ENCODE assay signal across 13 cellular contexts in genomic region chr3:58323795-58324674, GRCh38. TPM values are rescaled to one million over a fixed set of nuclear protein-coding genes. Genes with fewer than 3 reads are reported as not detected.
DNase-seq lines count a peak whose midpoint lies in the region; ATAC-seq, FAIRE-seq and TF ChIP-seq lines count a peak whose summit lies in the region.
"Had no signal": no experiment of that assay in that cellular context is flagged by ENCODE, and none has a peak within 500 bp of the region (broad histone marks: within the 10 kb centered on the region; RNA-seq: fewer than 3 reads in every experiment).

No MANE protein-coding gene starts in this region.

- H3K4me2 ChIP-seq in OCI-LY1 (ENCODE audit: low read length) (peak overlapping the region; percentile 13; the same call in 1 of the 2 replicates), K562 (ENCODE audit: insufficient read depth, low read length) (no peak overlapping the region)

- 0 out of 2 replicates have a peak, but pooled peaks cover 1% of the 10 kb centered on the region for H3F3A ChIP-seq in OCI-LY1 (ENCODE audit: insufficient read depth, low read length)

- H3K4me3 ChIP-seq in GM12865 (ENCODE audit: low read depth, low read length) (no peak overlapping the region), OCI-LY1 (ENCODE audit: low read depth, low read length, poor library complexity, severe bottlenecking) (no peak overlapping the region), K562 (no peak overlapping the region), upper lobe of left lung (no peak overlapping the region)
- H3K4me3 ChIP-seq: SJCRH30 had no signal

- H3K27ac ChIP-seq in OCI-LY1 (ENCODE audit: low read depth, low read length, poor library complexity, severe bottlenecking) (peak overlapping the region; percentile 87), K562 (ENCODE audit: extremely low read depth, low read depth, low read length) (no peak overlapping the region), upper lobe of left lung (no peak overlapping the region)
- H3K27ac ChIP-seq: SJCRH30, WERI-Rb-1 had no signal

- H3K9me3 ChIP-seq in OCI-LY1 (ENCODE audit: low read length), result no peaks in the 10 kb centered on the region
- no peaks in the 10 kb centered on the region for H3K9me3 ChIP-seq in K562 (replicated peaks; ENCODE audit: control insufficient read depth, insufficient read depth, low read depth, low read length)
- no peaks in the 10 kb centered on the region for H3K9me3 ChIP-seq in upper lobe of left lung
- H3K9me3 ChIP-seq: SJCRH30 had no signal

- WGBS in K562 (ENCODE audit: insufficient coverage, low coverage, missing lambda C conversion rate), result 57% methylated on average over 1 of the region's 1 CpG
- 70 to 91% methylated on average over 1 of the region's 1 CpG for WGBS in upper lobe of left lung, 2 donors

- BruUV-seq in K562 (replicated peaks; lab: Mats Ljungman, UMichigan), result no TSS peak

- peaks cover 54% of the 10 kb centered on the region for H3K4me1 ChIP-seq in OCI-LY1 (ENCODE audit: insufficient read depth, low read length, severe bottlenecking)
- H3K4me1 ChIP-seq in K562 (replicated peaks in 1 of 2; ENCODE audit: control insufficient read depth in 2 of 2, insufficient read depth in 2 of 2, low read length in 2 of 2), result peaks cover 9 to 12% of the 10 kb centered on the region in 2 experiments; a peak in 4 of 5 replicates
- peaks cover 0 to 10% (median 7%) of the 10 kb centered on the region in 4 donors for H3K4me1 ChIP-seq in upper lobe of left lung
- H3K4me1 ChIP-seq: SJCRH30 had no signal

- CTCF ChIA-PET in K562 (lab: Yijun Ruan, JAX; ENCODE audit: low intra/inter-chr PET ratio), result no interaction called here

- in situ Hi-C loops in K562 (cut with MboI), result no loop called here

- H3K27me3 ChIP-seq in OCI-LY1 (ENCODE audit: insufficient read depth, low read length) (no peaks in the 10 kb centered on the region), K562 (ENCODE audit: control insufficient read depth in 2 of 2, insufficient read depth in 2 of 2, low read length in 2 of 2) (no peaks in the 10 kb centered on the region), upper lobe of left lung (no peaks in the 10 kb centered on the region)
- H3K27me3 ChIP-seq: SJCRH30 had no signal

- POLR2A ChIA-PET in K562 (lab: Yijun Ruan, JAX), result interaction anchor here (1.3 to 1.9 kb wide), 2 partner anchors 11 to 18 kb away, joined by 3 to 4 read pairs; partner anchors contain the start of genes HTD2 and RPP14

- no peak for TF ChIP-seq POLR2A in K562 (conservative IDR thresholded peaks at IDR 0.05)
- TF ChIP-seq POLR2A in upper lobe of left lung (IDR thresholded peaks at IDR 0.05), result no peak

- TF ChIP-seq CTCF in GM12865 (IDR thresholded peaks at IDR 0.05; ENCODE audit: insufficient read depth, low read depth, low read length, missing control alignments) (no peak), OCI-LY1 (IDR thresholded peaks at IDR 0.05; ENCODE audit: low read length) (no peak), K562 (IDR thresholded peaks at IDR 0.05 in 2 of 3, conservative IDR thresholded peaks at IDR 0.05 in 1 of 3; ENCODE audit: insufficient read depth in 2 of 3, low read depth in 1 of 3, low read length in 3 of 3) (no peak), omental fat pad (IDR thresholded peaks at IDR 0.05) (no peak), upper lobe of left lung (IDR thresholded peaks at IDR 0.05) (no peak)

- intact Hi-C loops in K562 (cut with micrococcal nuclease), result loop anchor here (5.0 kb wide), 1 partner anchor 208 kb away; no protein-coding TSS in a partner anchor

- no peaks in the 10 kb centered on the region for H3K79me2 ChIP-seq in OCI-LY1 (ENCODE audit: insufficient read depth, low read length)
- H3K79me2 ChIP-seq in K562 (ENCODE audit: control insufficient read depth, insufficient read depth, low read length), result no peaks in the 10 kb centered on the region

- DNase-seq in GM12865 (ENCODE audit: low read depth) (peak; percentile 14), K562 (ENCODE audit: extremely low read depth in 1 of 4, low spot score in 3 of 4) (peak in 1 of 4 experiments; percentile 46), omental fat pad (ENCODE audit: low spot score) (no peak), upper lobe of left lung (no peak), NCI-H446 (lab: John Stamatoyannopoulos, UW) (no peak), NCI-H2081 treated with DMSO at 0.1 percent for 48 hours (lab: John Stamatoyannopoulos, UW) (no peak)
- DNase-seq in NK-92 treated with Interleukin-12 subunit alpha and Interleukin-12 subunit beta, amount 100 ng/mL, for 24 hours (lab: John Stamatoyannopoulos, UW), result no peak
- DNase-seq: effector CD8-positive, alpha-beta T cell; left colon; NCI-H1436; SJCRH30; WERI-Rb-1 had no signal

- no peak for FAIRE-seq in K562 (lab: Jason Lieb, UNC)

- no peak for TF ChIP-seq RAD21 in K562 (CRISPR knock-in tag; conservative IDR thresholded peaks at IDR 0.05 in 1 of 2, IDR thresholded peaks at IDR 0.05 in 1 of 2)

- H4K20me1 ChIP-seq in OCI-LY1 (ENCODE audit: insufficient read depth, low read length) (no peaks in the 10 kb centered on the region), K562 (replicated peaks; ENCODE audit: control insufficient read depth, insufficient read depth, low read length) (no peaks in the 10 kb centered on the region)

- ATAC-seq in K562 (peak; percentile 61), omental fat pad (ENCODE audit: low FRiP score) (peak; percentile 50), upper lobe of left lung (ENCODE audit: low FRiP score in 2 of 2) (no peak)

- TF ChIP-seq EP300 in K562 (IDR thresholded peaks at IDR 0.05; ENCODE audit: low read length) (no peak), upper lobe of left lung (IDR thresholded peaks at IDR 0.05) (no peak)

- no peaks in the 10 kb centered on the region for H3K9me2 ChIP-seq in OCI-LY1 (ENCODE audit: low read depth, low read length)

- peak overlapping the region; percentile 37 for H3K9ac ChIP-seq in OCI-LY1 (ENCODE audit: low read length)
- H3K9ac ChIP-seq in K562 (ENCODE audit: insufficient read depth in 1 of 2, low read depth in 2 of 2, low read length in 2 of 2), result no peak overlapping the region; a peak in 1 of 4 replicates

- H3K36me3 ChIP-seq in OCI-LY1 (ENCODE audit: insufficient read depth, low read length), result peaks cover 5% of the 10 kb centered on the region; the same call in 1 of the 2 replicates
- H3K36me3 ChIP-seq in K562 (ENCODE audit: control insufficient read depth, insufficient read depth, low read length), result peaks cover 12% of the 10 kb centered on the region; the same call in 2 of the 3 replicates
- peaks cover 0 to 13% (median 0%) of the 10 kb centered on the region in 4 donors for H3K36me3 ChIP-seq in upper lobe of left lung
- H3K36me3 ChIP-seq: SJCRH30 had no signal

- no peak overlapping the region for H2AFZ ChIP-seq in OCI-LY1 (ENCODE audit: low read length)
- H2AFZ ChIP-seq in K562 (ENCODE audit: low read depth, low read length), result no peak overlapping the region

- H3K9me1 ChIP-seq in K562 (ENCODE audit: control insufficient read depth, insufficient read depth, low read length), result no peaks in the 10 kb centered on the region

RNA-seq across cellular contexts. Expression of gene PXK, which starts 8.7 kb away (rescaled TPM):
- total RNA-seq in K562 (2011; cell fraction: chromatin; rRNA removed; ENCODE audit: low replicate concordance), result 19.9 and 36.7 TPM in 2 replicates
- total RNA-seq in K562 (2011; cell fraction: nucleolus; rRNA removed), result 8.7 and 14.6 TPM in 2 replicates
- total RNA-seq in K562 (2011; cell fraction: nucleoplasm; rRNA removed), result 18.6 and 35.0 TPM in 2 replicates
- total RNA-seq in K562 (2014; rRNA removed) (11.3 and 12.4 TPM in 2 replicates), K562 (2014; rRNA removed; fragmentation: Illumina TruSeq; extraction: Trizol) (12.9 and 15.3 TPM in 2 replicates), K562 (2015; rRNA removed; fragmentation: Illumina TruSeq; extraction: Trizol) (9.7 and 10.0 TPM in 2 replicates), K562 (2021) (10.8 and 14.0 TPM in 2 replicates), omental fat pad (10 to 100 TPM; 25.3 to 51.2 (median 39.3) TPM), upper lobe of left lung (10 to 100 TPM; 17.6 to 38.8 (median 23.2) TPM)
- polyA plus RNA-seq in K562 (2011; rRNA removed) (10.6 and 11.1 TPM in 2 replicates), K562 (2014; fragmentation: Illumina TruSeq; extraction: Trizol) (15.3 and 19.9 TPM in 2 replicates), K562 (2014; fragmentation: Nextera tagmentation; extraction: Ambion mirVana) (1 to 10 TPM; 3.3 to 4.8 TPM), K562 (2014; rRNA removed) (12.7 and 14.5 TPM in 2 replicates)
- polyA plus RNA-seq in K562 (2011; cell fraction: cytosol; rRNA removed), result 7.0 and 8.9 TPM in 2 replicates
- polyA plus RNA-seq in K562 (2011; cell fraction: nucleus; rRNA removed), result 13.1 and 15.3 TPM in 2 replicates
- polyA plus RNA-seq in K562 (2012), result 6.3 and 17.9 TPM in 2 replicates
- polyA minus RNA-seq in K562 (2011; rRNA and poly(A)+ RNA removed), result 13.2 and 15.9 TPM in 2 replicates
- 6.5 and 8.0 TPM in 2 replicates for polyA minus RNA-seq in K562 (2011; cell fraction: cytosol; rRNA and poly(A)+ RNA removed)
- 7.7 and 11.8 TPM in 2 replicates for polyA minus RNA-seq in K562 (2011; cell fraction: nucleus; rRNA and poly(A)+ RNA removed)

RNA-seq across cellular contexts. Expression of gene HTD2, which starts 17.7 kb away (rescaled TPM):
- 7.2 and 11.2 TPM in 2 replicates for total RNA-seq in K562 (2011; cell fraction: chromatin; rRNA removed; ENCODE audit: low replicate concordance)
- 3.0 and 3.2 TPM in 2 replicates for total RNA-seq in K562 (2011; cell fraction: nucleolus; rRNA removed)
- total RNA-seq in K562 (2011; cell fraction: nucleoplasm; rRNA removed), result 3.2 and 5.1 TPM in 2 replicates
- 1.8 and 2.7 TPM in 2 replicates for total RNA-seq in K562 (2014; rRNA removed)
- total RNA-seq in K562 (2014; rRNA removed; fragmentation: Illumina TruSeq; extraction: Trizol), result 10.5 and 12.7 TPM in 2 replicates
- 5.8 and 6.9 TPM in 2 replicates for total RNA-seq in K562 (2015; rRNA removed; fragmentation: Illumina TruSeq; extraction: Trizol)
- 8.3 and 9.6 TPM in 2 replicates for total RNA-seq in K562 (2021)
- 9.4 and 11.6 TPM in 2 replicates for polyA plus RNA-seq in K562 (2011; rRNA removed)
- polyA plus RNA-seq in K562 (2011; cell fraction: cytosol; rRNA removed), result 4.4 and 7.8 TPM in 2 replicates
- 2.4 and 4.5 TPM in 2 replicates for polyA plus RNA-seq in K562 (2011; cell fraction: nucleus; rRNA removed)
- 3.4 and 4.9 TPM in 2 replicates for polyA plus RNA-seq in K562 (2012)
- 2.2 and 6.8 TPM in 2 replicates for polyA plus RNA-seq in K562 (2014; fragmentation: Illumina TruSeq; extraction: Trizol)
- polyA plus RNA-seq in K562 (2014; fragmentation: Nextera tagmentation; extraction: Ambion mirVana), result 10 to 100 TPM; 13.9 to 22.8 TPM
- polyA plus RNA-seq in K562 (2014; rRNA removed), result 5.8 and 8.0 TPM in 2 replicates
- polyA minus RNA-seq in K562 (2011; rRNA and poly(A)+ RNA removed), result 7.5 and 9.7 TPM in 2 replicates
- 2.0 TPM in 1 of 2 replicates, not detected in the other for polyA minus RNA-seq in K562 (2011; cell fraction: cytosol; rRNA and poly(A)+ RNA removed)
- 1.5 and 2.2 TPM in 2 replicates for polyA minus RNA-seq in K562 (2011; cell fraction: nucleus; rRNA and poly(A)+ RNA removed)
- total RNA-seq in omental fat pad, result 10 to 100 TPM in 2 of 4 donors, 1 to 10 TPM in 2; 8.4 to 12.6 (median 10.4) TPM
- 10 to 100 TPM in 2 of 6 donors, 1 to 10 TPM in 3, not detected in 1; 7.1 to 14.7 (median 9.0) TPM for total RNA-seq in upper lobe of left lung

RNA-seq across cellular contexts. Expression of gene RPP14, which starts 18.0 kb away (rescaled TPM):
- 25.4 and 29.4 TPM in 2 replicates for total RNA-seq in K562 (2011; cell fraction: chromatin; rRNA removed; ENCODE audit: low replicate concordance)
- total RNA-seq in K562 (2011; cell fraction: nucleolus; rRNA removed), result 14.8 and 18.0 TPM in 2 replicates
- 24.8 and 46.7 TPM in 2 replicates for total RNA-seq in K562 (2011; cell fraction: nucleoplasm; rRNA removed)
- 13.9 and 15.9 TPM in 2 replicates for total RNA-seq in K562 (2014; rRNA removed)
- 13.5 and 15.5 TPM in 2 replicates for total RNA-seq in K562 (2014; rRNA removed; fragmentation: Illumina TruSeq; extraction: Trizol)
- total RNA-seq in K562 (2015; rRNA removed; fragmentation: Illumina TruSeq; extraction: Trizol), result 19.9 and 20.4 TPM in 2 replicates
- 14.9 and 17.0 TPM in 2 replicates for total RNA-seq in K562 (2021)
- 14.7 and 18.9 TPM in 2 replicates for polyA plus RNA-seq in K562 (2011; rRNA removed)
- polyA plus RNA-seq in K562 (2011; cell fraction: cytosol; rRNA removed), result 6.3 and 12.9 TPM in 2 replicates
- polyA plus RNA-seq in K562 (2011; cell fraction: nucleus; rRNA removed), result 6.7 and 9.4 TPM in 2 replicates
- polyA plus RNA-seq in K562 (2012), result 6.3 and 9.3 TPM in 2 replicates
- polyA plus RNA-seq in K562 (2014; fragmentation: Illumina TruSeq; extraction: Trizol), result 14.6 and 15.4 TPM in 2 replicates
- 10 to 100 TPM; 20.5 to 20.8 TPM for polyA plus RNA-seq in K562 (2014; fragmentation: Nextera tagmentation; extraction: Ambion mirVana)
- polyA plus RNA-seq in K562 (2014; rRNA removed), result 15.1 and 19.0 TPM in 2 replicates
- polyA minus RNA-seq in K562 (2011; rRNA and poly(A)+ RNA removed), result 17.9 and 18.2 TPM in 2 replicates
- 5.6 and 8.6 TPM in 2 replicates for polyA minus RNA-seq in K562 (2011; cell fraction: cytosol; rRNA and poly(A)+ RNA removed)
- 5.0 and 7.9 TPM in 2 replicates for polyA minus RNA-seq in K562 (2011; cell fraction: nucleus; rRNA and poly(A)+ RNA removed)
- total RNA-seq in omental fat pad, result 10 to 100 TPM in 1 of 4 donors, 1 to 10 TPM in 3; 8.1 to 12.5 (median 8.8) TPM
- 10 to 100 TPM in 2 of 6 donors, 1 to 10 TPM in 4; 6.3 to 11.0 (median 9.4) TPM for total RNA-seq in upper lobe of left lung

Comparison
In these comparisons a context has a peak if more than half of its experiments do, and no peak if none do; other contexts are left out.
1. ATAC-seq: peak in K562 (single experiment) and omental fat pad (single experiment); none in upper lobe of left lung (0 of 2).